Comparison of ENCODE assay signal across 1 cellular context in the genomic region with DNA sequence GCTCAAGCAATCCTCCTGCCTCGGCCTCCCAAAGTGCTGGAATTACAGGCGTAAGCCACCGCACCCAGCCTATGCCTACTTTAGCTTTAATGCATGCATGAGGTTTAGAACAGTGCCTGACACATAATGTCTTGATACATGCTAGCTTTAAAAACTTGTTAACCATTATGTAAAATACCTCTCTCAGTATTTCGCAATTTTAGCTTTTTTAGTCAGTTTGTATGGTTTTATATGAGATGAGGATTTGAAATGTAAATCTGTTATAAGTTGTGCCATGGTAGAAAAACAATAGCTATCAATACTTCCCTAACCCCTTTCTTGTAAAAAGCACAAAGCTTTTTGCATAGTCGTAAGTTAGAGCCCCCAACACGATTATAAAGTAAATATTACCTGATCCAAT.
TF ChIP-seq lines count a peak whose summit lies in the region.

No MANE protein-coding gene starts in this region.

TF ChIP-seq in HepG2, 621 proteins besides CTCF, POLR2A, EP300 and RAD21:
- TF ChIP-seq, protein P1, sequence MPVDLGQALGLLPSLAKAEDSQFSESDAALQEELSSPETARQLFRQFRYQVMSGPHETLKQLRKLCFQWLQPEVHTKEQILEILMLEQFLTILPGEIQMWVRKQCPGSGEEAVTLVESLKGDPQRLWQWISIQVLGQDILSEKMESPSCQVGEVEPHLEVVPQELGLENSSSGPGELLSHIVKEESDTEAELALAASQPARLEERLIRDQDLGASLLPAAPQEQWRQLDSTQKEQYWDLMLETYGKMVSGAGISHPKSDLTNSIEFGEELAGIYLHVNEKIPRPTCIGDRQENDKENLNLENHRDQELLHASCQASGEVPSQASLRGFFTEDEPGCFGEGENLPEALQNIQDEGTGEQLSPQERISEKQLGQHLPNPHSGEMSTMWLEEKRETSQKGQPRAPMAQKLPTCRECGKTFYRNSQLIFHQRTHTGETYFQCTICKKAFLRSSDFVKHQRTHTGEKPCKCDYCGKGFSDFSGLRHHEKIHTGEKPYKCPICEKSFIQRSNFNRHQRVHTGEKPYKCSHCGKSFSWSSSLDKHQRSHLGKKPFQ (CRISPR knock-in tag; IDR thresholded peaks at IDR 0.05; ENCODE audit: insufficient replicate concordance), result no peak
- TF ChIP-seq CEBPB (IDR thresholded peaks at IDR 0.05; ENCODE audit: borderline replicate concordance, low read depth, low read length), result peak; percentile 41; the same call in 1 of the 2 replicates
